Comparison of ENCODE assay signal across 26 cellular contexts in the genomic region with DNA sequence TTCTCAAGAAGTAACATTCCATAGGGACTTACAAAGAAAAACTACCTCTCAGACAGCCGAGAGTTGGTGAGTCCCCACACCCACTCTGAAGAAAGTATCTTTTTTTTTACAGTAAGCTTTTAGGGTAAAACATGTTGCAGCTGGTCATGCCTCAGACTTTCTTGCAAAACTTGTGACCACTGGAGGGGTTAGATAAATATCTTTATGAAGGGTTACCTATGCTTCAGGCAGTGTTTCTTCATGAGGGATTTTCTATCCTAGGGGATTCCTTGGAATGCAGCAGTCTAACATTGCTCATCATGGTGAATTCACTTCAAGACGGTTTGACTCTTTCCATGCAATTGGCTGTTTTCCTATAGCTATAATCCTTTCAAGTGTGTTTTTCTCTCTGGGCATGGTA.
"Had no signal": no experiment of that assay in that cellular context is flagged by ENCODE, and none has a peak within 500 bp of the region (broad histone marks: within the 10 kb centered on the region; RNA-seq: fewer than 3 reads in every experiment).

No MANE protein-coding gene starts in this region.

- H3K9me3 ChIP-seq: gastroesophageal sphincter, mucosa of descending colon, right lobe of liver, suprapubic skin, transverse colon, vagina had no signal

- H3K4me1 ChIP-seq: gastroesophageal sphincter, heart left ventricle, parathyroid adenoma, right lobe of liver, suprapubic skin, transverse colon, vagina had no signal

- H3K9ac ChIP-seq: parathyroid adenoma had no signal

- H3K36me3 ChIP-seq: gastroesophageal sphincter, heart left ventricle, right lobe of liver, suprapubic skin, transverse colon, vagina had no signal

- H3K27ac ChIP-seq: coronary artery, gastroesophageal sphincter, heart left ventricle, hepatocyte, parathyroid adenoma, right lobe of liver, suprapubic skin, transverse colon, vagina had no signal

- H2AFZ ChIP-seq: hepatocyte, parathyroid adenoma had no signal

- H3K4me2 ChIP-seq: hepatocyte, smooth muscle cell had no signal

- H3K4me3 ChIP-seq: coronary artery, gastroesophageal sphincter, heart left ventricle, hepatocyte, lung, mucosa of descending colon, right lobe of liver, smooth muscle cell, suprapubic skin, transverse colon, vagina had no signal

- H3K79me2 ChIP-seq: hepatocyte, parathyroid adenoma had no signal

- H3K27me3 ChIP-seq: gastroesophageal sphincter, heart left ventricle, right lobe of liver, suprapubic skin, transverse colon, vagina had no signal

- DNase-seq: dermis blood vessel endothelial cell; effector memory CD4-positive, alpha-beta T cell; foreskin fibroblast; heart left ventricle; kidney; mesenchymal stem cell; mucosa of descending colon; naive B cell; right lobe of liver; stimulated activated CD4-positive, alpha-beta T cell treated with anti-CD3 and anti-CD28 coated beads, Interleukin-12 subunit alpha, Interleukin-12 subunit beta, amount 100 ng/mL, for 4 hours; stimulated activated CD4-positive, alpha-beta T cell treated with anti-CD3 and anti-CD28 coated beads, Interleukin-1b, Interleukin-23, amount 100 ng/mL, for 48 hours; stimulated activated CD4-positive, alpha-beta T cell treated with anti-CD3 and anti-CD28 coated beads, Interleukin-4, amount 100 ng/mL, for 1 hour; stimulated activated CD8-positive, alpha-beta memory T cell treated with anti-CD3 and anti-CD28 coated beads, Interleukin-4, amount 100 ng/mL, for 48 hours; stimulated activated naive CD4-positive, alpha-beta T cell; stimulated activated naive CD8-positive, alpha-beta T cell treated with anti-CD3 and anti-CD28 coated beads, Interleukin-15, amount 100 ng/mL, for 72 hours; transverse colon had no signal

- FAIRE-seq: kidney had no signal

- ATAC-seq: gastroesophageal sphincter; heart left ventricle; left lobe of liver; mucosa of descending colon; natural killer cell treated with Interleukin-12 subunit alpha and Interleukin-12 subunit beta and Interleukin-15 and Interleukin-18, amount 100 ng/mL, for 72 hours; right lobe of liver; stimulated activated naive CD8-positive, alpha-beta T cell treated with anti-CD3 and anti-CD28 coated beads, Interleukin-15, amount 100 ng/mL, for 72 hours had no signal
